Comparison of ENCODE assay signal across 27 cellular contexts in the genomic region with DNA sequence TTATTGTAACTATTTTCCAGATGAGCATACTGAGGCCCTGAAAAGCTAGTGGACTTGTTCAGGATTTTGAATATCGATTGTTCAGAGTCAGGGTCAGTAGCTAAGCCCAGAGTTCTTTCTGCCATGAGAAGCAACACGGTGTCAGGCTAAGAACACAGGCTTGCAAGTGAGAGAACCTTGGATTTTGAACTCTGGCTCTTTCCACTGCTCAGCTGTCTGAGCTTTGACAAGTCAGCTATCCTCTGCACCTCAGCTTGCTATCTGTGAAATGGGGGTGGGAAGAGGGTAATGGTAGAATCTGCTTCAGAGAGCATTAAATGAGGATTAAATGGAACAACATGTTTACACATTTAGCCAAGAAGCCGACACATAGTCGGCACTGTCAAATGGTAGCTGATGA.
DNase-seq lines count a peak whose midpoint lies in the region; ATAC-seq, FAIRE-seq and TF ChIP-seq lines count a peak whose summit lies in the region.
"Had no signal": no experiment of that assay in that cellular context is flagged by ENCODE, and none has a peak within 500 bp of the region (broad histone marks: within the 10 kb centered on the region; RNA-seq: fewer than 3 reads in every experiment).

No MANE protein-coding gene starts in this region.

- WGBS in K562 (ENCODE audit: insufficient coverage, low coverage, missing lambda C conversion rate), result 17% methylated on average over 4 of the region's 4 CpGs
- WGBS in HepG2 (ENCODE audit: low lambda C conversion rate), result 70% methylated on average over 4 of the region's 4 CpGs
- 46% methylated on average over 4 of the region's 4 CpGs for WGBS in right lobe of liver (ENCODE audit: insufficient coverage, low coverage, low lambda C conversion rate, missing lambda C conversion rate)
- no CpG with 5 or more reads among the region's 4 CpGs for WGBS in trophoblast cell (ENCODE audit: extremely low coverage, insufficient coverage, insufficient read length)

- no peak overlapping the region for H2BK5ac ChIP-seq in trophoblast cell (ENCODE audit: low read depth, low read length, poor library complexity)

- H4K20me1 ChIP-seq in K562 (replicated peaks; ENCODE audit: control insufficient read depth, insufficient read depth, low read length), result no peaks in the 10 kb centered on the region
- peaks cover 14% of the 10 kb centered on the region; the same call in 1 of the 2 replicates for H4K20me1 ChIP-seq in HepG2 (ENCODE audit: insufficient read depth, low read length)

- FAIRE-seq in HTR-8/SVneo (lab: Jason Lieb, UNC) (peak; percentile 55), K562 (lab: Jason Lieb, UNC) (no peak), HepG2 (lab: Jason Lieb, UNC) (no peak)
- FAIRE-seq: A204.1, GM12878, GM12892, GM18507 had no signal

- peaks cover 14% of the 10 kb centered on the region for H3K4me1 Mint-ChIP-seq in activated T-cell treated with anti-CD3 and anti-CD28 coated beads, Interleukin-2, amount 50 U/mL, for 24 hours (ENCODE audit: low read depth)

- H4K91ac ChIP-seq in trophoblast cell (ENCODE audit: low read depth, low read length), result no peak overlapping the region

- no peaks in the 10 kb centered on the region for H3K79me1 ChIP-seq in trophoblast cell (ENCODE audit: low read length)

- H3K79me2 ChIP-seq in K562 (ENCODE audit: control insufficient read depth, insufficient read depth, low read length) (peaks cover 95% of the 10 kb centered on the region), HepG2 (ENCODE audit: insufficient read depth, low read length) (peaks cover 8% of the 10 kb centered on the region), trophoblast cell (ENCODE audit: control insufficient read depth, insufficient read depth, low read length, poor library complexity) (no peaks in the 10 kb centered on the region)

- H3K27me3 Mint-ChIP-seq in activated T-cell treated with anti-CD3 and anti-CD28 coated beads, Interleukin-2, amount 50 U/mL, for 24 hours, result peaks cover 15% of the 10 kb centered on the region
- H3K27me3 Mint-ChIP-seq: B cell had no signal

- DNase-seq in HTR-8/SVneo (ENCODE audit: insufficient read length, low spot score) (no peak), K562 (ENCODE audit: extremely low read depth in 1 of 4, low spot score in 3 of 4) (no peak), HepG2 (ENCODE audit: low spot score) (no peak), right lobe of liver (no peak), coronary artery (ENCODE audit: low spot score) (no peak), trophoblast cell (no peak)
- no peak for DNase-seq in activated T-cell treated with anti-CD3 and anti-CD28 coated beads, Interleukin-2, amount 50 U/mL, for 24 hours
- DNase-seq: 8988T; AML-193; CD4-positive, alpha-beta T cell; CD8-positive, alpha-beta memory T cell; COR-L47; DMS 273 treated with DMSO at 0.1 percent for 48 hours; DMS153; DMS53; DMS79; DND-41; EL; GDM1 had no signal

- TF ChIP-seq RAD21 in K562 (CRISPR knock-in tag; conservative IDR thresholded peaks at IDR 0.05 in 1 of 2, IDR thresholded peaks at IDR 0.05 in 1 of 2) (no peak), HepG2 (CRISPR knock-in tag; IDR thresholded peaks at IDR 0.05) (no peak)

- no TSS peak for BruUV-seq in K562 (replicated peaks; lab: Mats Ljungman, UMichigan)
- no TSS peak for BruUV-seq in HepG2 (replicated peaks; lab: Mats Ljungman, UMichigan)

- H3K4ac ChIP-seq in trophoblast cell (ENCODE audit: low read depth, low read length), result no peak overlapping the region

- H2AK5ac ChIP-seq in trophoblast cell (ENCODE audit: low read length), result no peak overlapping the region

- no peak overlapping the region for H3K4me3 Mint-ChIP-seq in activated T-cell treated with anti-CD3 and anti-CD28 coated beads, Interleukin-2, amount 50 U/mL, for 24 hours
- H3K4me3 Mint-ChIP-seq: B cell; CD4-positive, alpha-beta T cell; CD8-positive, alpha-beta memory T cell had no signal

- H3K9me3 ChIP-seq in K562 (replicated peaks; ENCODE audit: control insufficient read depth, insufficient read depth, low read depth, low read length) (no peaks in the 10 kb centered on the region), HepG2 (ENCODE audit: low read length) (no peaks in the 10 kb centered on the region), right lobe of liver (no peaks in the 10 kb centered on the region), trophoblast cell (ENCODE audit: insufficient read depth, low read depth, low read length) (no peaks in the 10 kb centered on the region)

- H3K27ac ChIP-seq in K562 (ENCODE audit: extremely low read depth, low read depth, low read length), result no peak overlapping the region; the same call in 2 of the 3 replicates
- H3K27ac ChIP-seq in HepG2 (ENCODE audit: extremely low read length, insufficient read depth, low read length), result no peak overlapping the region
- H3K27ac ChIP-seq in right lobe of liver, result no peak overlapping the region
- no peak overlapping the region for H3K27ac ChIP-seq in coronary artery
- H3K27ac ChIP-seq in trophoblast cell (ENCODE audit: low read depth, low read length), result no peak overlapping the region
- H3K27ac ChIP-seq: BLaER1 treated with 17β-estradiol and CSF1 and Interleukin-3, amounts not matched to agents 10 nM and 100 nM; C4-2B had no signal

- H2AFZ ChIP-seq in K562 (ENCODE audit: low read depth, low read length) (no peak overlapping the region; the same call in 1 of the 2 replicates), HepG2 (ENCODE audit: low read length) (no peak overlapping the region), trophoblast cell (ENCODE audit: insufficient read depth, low read length, poor library complexity) (no peak overlapping the region)

- in situ Hi-C loops in K562 (cut with MboI) (no loop called here), HepG2 (cut with HindIII; ENCODE audit: extremely low pct_ligation_motif_present, low pct_unique_long_range_greater_than_20kb) (no loop called here)

- H3K4me2 ChIP-seq in K562 (ENCODE audit: insufficient read depth, low read length), result peak overlapping the region; percentile 81
- no peak overlapping the region for H3K4me2 ChIP-seq in HepG2 (ENCODE audit: low read depth, low read length)
- no peak overlapping the region for H3K4me2 ChIP-seq in trophoblast cell (ENCODE audit: low read length)

- no peak overlapping the region for H3K18ac ChIP-seq in trophoblast cell (ENCODE audit: low read length)

- CTCF ChIA-PET in K562 (lab: Yijun Ruan, JAX; ENCODE audit: low intra/inter-chr PET ratio) (no interaction called here), HepG2 (lab: Yijun Ruan, JAX; ENCODE audit: low intra/inter-chr PET ratio, low total read pairs) (no interaction called here)

- no peak overlapping the region for H3K14ac ChIP-seq in trophoblast cell (ENCODE audit: low read length)

- no peak overlapping the region for H3K4me3 ChIP-seq in K562
- no peak overlapping the region for H3K4me3 ChIP-seq in HepG2 (replicated peaks in 1 of 3; ENCODE audit: insufficient read depth in 1 of 3, low read depth in 2 of 3, low read length in 3 of 3)
- H3K4me3 ChIP-seq in right lobe of liver, result no peak overlapping the region
- H3K4me3 ChIP-seq in coronary artery, result no peak overlapping the region
- H3K4me3 ChIP-seq in trophoblast cell (ENCODE audit: low read depth, low read length), result no peak overlapping the region
- H3K4me3 ChIP-seq: BLaER1 treated with 17β-estradiol and CSF1 and Interleukin-3, amounts not matched to agents 10 nM and 100 nM; GM12878 had no signal

- POLR2A ChIA-PET in K562 (lab: Yijun Ruan, JAX), result interaction anchor here (1.8 kb wide), 1 partner anchor 30 kb away, joined by 7 read pairs; no protein-coding TSS in a partner anchor
- POLR2A ChIA-PET in HepG2 (lab: Yijun Ruan, JAX), result no interaction called here

- TF ChIP-seq POLR2A in K562 (conservative IDR thresholded peaks at IDR 0.05), result no peak
- no peak for TF ChIP-seq POLR2A in HepG2 (IDR thresholded peaks at IDR 0.05; ENCODE audit: insufficient read depth in 1 of 2, low read depth in 2 of 2, low read length in 2 of 2)
- no peak for TF ChIP-seq POLR2A in right lobe of liver (IDR thresholded peaks at IDR 0.05)

- H3K9me3 Mint-ChIP-seq in activated T-cell treated with anti-CD3 and anti-CD28 coated beads, Interleukin-2, amount 50 U/mL, for 24 hours, result no peaks in the 10 kb centered on the region
- H3K9me3 Mint-ChIP-seq: CD4-positive, alpha-beta T cell; CD8-positive, alpha-beta memory T cell had no signal

- TF ChIP-seq EP300 in K562 (IDR thresholded peaks at IDR 0.05; ENCODE audit: low read length) (no peak), HepG2 (IDR thresholded peaks at IDR 0.05; ENCODE audit: low read depth in 2 of 2, low read length in 2 of 2) (no peak), HepG2 (CRISPR knock-in tag; IDR thresholded peaks at IDR 0.05; ENCODE audit: borderline replicate concordance) (no peak)

- no peaks in the 10 kb centered on the region for H3K36me3 Mint-ChIP-seq in activated T-cell treated with anti-CD3 and anti-CD28 coated beads, Interleukin-2, amount 50 U/mL, for 24 hours (ENCODE audit: low read depth)
- H3K36me3 Mint-ChIP-seq: CD8-positive, alpha-beta memory T cell had no signal

- intact Hi-C loops in K562 (cut with micrococcal nuclease) (loop anchor here (2.0 kb wide), 1 partner anchor 159 kb away; no protein-coding TSS in a partner anchor), HepG2 (cut with micrococcal nuclease; ENCODE audit: unreplicated experiment) (no loop called here), right lobe of liver (cut with DNase I) (no loop called here)

- H4K8ac ChIP-seq in trophoblast cell (ENCODE audit: low read depth, low read length), result no peak overlapping the region

- no peak for ATAC-seq in K562
- ATAC-seq in HepG2, result peak; percentile 36; the same call in 2 of the 3 replicates
- peak in 3 of 4 donors; percentile 42 to 55 (median 49) for ATAC-seq in right lobe of liver
- ATAC-seq in GM21717 (IDR thresholded peaks at IDR 0.05; ENCODE audit: unreplicated experiment), result no peak
- ATAC-seq: GM12878 had no signal

- H3K27ac Mint-ChIP-seq in activated T-cell treated with anti-CD3 and anti-CD28 coated beads, Interleukin-2, amount 50 U/mL, for 24 hours, result no peak overlapping the region
- H3K27ac Mint-ChIP-seq: B cell; CD4-positive, alpha-beta T cell; CD8-positive, alpha-beta memory T cell had no signal

- peak overlapping the region; percentile 37 to 78; a peak in 3 of 4 replicates for H3K9ac ChIP-seq in K562 (ENCODE audit: insufficient read depth in 1 of 2, low read depth in 2 of 2, low read length in 2 of 2)
- no peak overlapping the region for H3K9ac ChIP-seq in HepG2 (ENCODE audit: insufficient read depth, low read depth, low read length)
- H3K9ac ChIP-seq in trophoblast cell (ENCODE audit: low read length), result no peak overlapping the region
- H3K9ac ChIP-seq: BLaER1 treated with 17β-estradiol and CSF1 and Interleukin-3, amounts not matched to agents 10 nM and 100 nM had no signal

- no peak overlapping the region for H3K23ac ChIP-seq in trophoblast cell (ENCODE audit: low read length)

- no peak overlapping the region for H2BK120ac ChIP-seq in trophoblast cell (ENCODE audit: insufficient read depth, low read length, poor library complexity)

- H4K12ac ChIP-seq in trophoblast cell (ENCODE audit: low read depth, low read length), result no peak overlapping the region

- H3K4me1 ChIP-seq in K562 (replicated peaks in 1 of 2; ENCODE audit: control insufficient read depth in 2 of 2, insufficient read depth in 2 of 2, low read length in 2 of 2) (peaks cover 9 to 13% of the 10 kb centered on the region in 2 experiments; a peak in 3 of 5 replicates), HepG2 (ENCODE audit: insufficient read depth, low read length) (peaks cover 33% of the 10 kb centered on the region), right lobe of liver (peaks cover 0 to 70% (median 14%) of the 10 kb centered on the region in 4 donors), trophoblast cell (ENCODE audit: control insufficient read depth in 1 of 2, insufficient read depth in 2 of 2, low read length in 2 of 2) (peaks cover 4 to 7% of the 10 kb centered on the region in 2 experiments)

- H2BK12ac ChIP-seq in trophoblast cell (ENCODE audit: low read length), result no peak overlapping the region

- H3K9me1 ChIP-seq in K562 (ENCODE audit: control insufficient read depth, insufficient read depth, low read length), result no peaks in the 10 kb centered on the region

- no peak for TF ChIP-seq CTCF in K562 (IDR thresholded peaks at IDR 0.05 in 2 of 3, conservative IDR thresholded peaks at IDR 0.05 in 1 of 3; ENCODE audit: insufficient read depth in 2 of 3, low read depth in 1 of 3, low read length in 3 of 3)
- TF ChIP-seq CTCF in HepG2 (CRISPR knock-in tag; IDR thresholded peaks at IDR 0.05), result no peak
- no peak for TF ChIP-seq CTCF in right lobe of liver (IDR thresholded peaks at IDR 0.05)
- TF ChIP-seq CTCF in coronary artery (IDR thresholded peaks at IDR 0.05), result no peak

- peaks cover 24% of the 10 kb centered on the region; the same call in 2 of the 3 replicates for H3K36me3 ChIP-seq in K562 (ENCODE audit: control insufficient read depth, insufficient read depth, low read length)
- H3K36me3 ChIP-seq in HepG2 (replicated peaks in 1 of 2; ENCODE audit: control insufficient read depth in 1 of 2, insufficient read depth in 2 of 2, low read length in 2 of 2), result peaks cover 2 to 5% of the 10 kb centered on the region in 2 experiments; a peak in 2 of 5 replicates
- H3K36me3 ChIP-seq in right lobe of liver, result no peaks in the 10 kb centered on the region
- H3K36me3 ChIP-seq in trophoblast cell (ENCODE audit: control insufficient read depth in 1 of 2, insufficient read depth in 2 of 2, low read length in 2 of 2), result no peaks in the 10 kb centered on the region

- no peaks in the 10 kb centered on the region for H3K27me3 ChIP-seq in K562 (ENCODE audit: control insufficient read depth in 2 of 2, insufficient read depth in 2 of 2, low read length in 2 of 2)
- H3K27me3 ChIP-seq in HepG2 (ENCODE audit: control insufficient read depth in 1 of 2, insufficient read depth in 2 of 2, low read length in 2 of 2), result no peaks in the 10 kb centered on the region
- no peaks in the 10 kb centered on the region for H3K27me3 ChIP-seq in right lobe of liver
- H3K27me3 ChIP-seq in trophoblast cell (ENCODE audit: insufficient read depth, low read length), result no peaks in the 10 kb centered on the region
- H3K27me3 ChIP-seq: BLaER1 treated with 17β-estradiol and CSF1 and Interleukin-3, amounts not matched to agents 10 nM and 100 nM had no signal

Comparison
In these comparisons a context has a peak if more than half of its experiments do, and no peak if none do; other contexts are left out.
1. ATAC-seq: peak in HepG2 (single experiment) and right lobe of liver (3 of 4); none in K562 (single experiment) and GM21717 (single experiment).
2. H3K9ac ChIP-seq: peak in K562 (2 of 2); none in HepG2 (single experiment) and trophoblast cell (single experiment).